ENCODE assay signal across 8 cellular contexts in the genomic region with DNA sequence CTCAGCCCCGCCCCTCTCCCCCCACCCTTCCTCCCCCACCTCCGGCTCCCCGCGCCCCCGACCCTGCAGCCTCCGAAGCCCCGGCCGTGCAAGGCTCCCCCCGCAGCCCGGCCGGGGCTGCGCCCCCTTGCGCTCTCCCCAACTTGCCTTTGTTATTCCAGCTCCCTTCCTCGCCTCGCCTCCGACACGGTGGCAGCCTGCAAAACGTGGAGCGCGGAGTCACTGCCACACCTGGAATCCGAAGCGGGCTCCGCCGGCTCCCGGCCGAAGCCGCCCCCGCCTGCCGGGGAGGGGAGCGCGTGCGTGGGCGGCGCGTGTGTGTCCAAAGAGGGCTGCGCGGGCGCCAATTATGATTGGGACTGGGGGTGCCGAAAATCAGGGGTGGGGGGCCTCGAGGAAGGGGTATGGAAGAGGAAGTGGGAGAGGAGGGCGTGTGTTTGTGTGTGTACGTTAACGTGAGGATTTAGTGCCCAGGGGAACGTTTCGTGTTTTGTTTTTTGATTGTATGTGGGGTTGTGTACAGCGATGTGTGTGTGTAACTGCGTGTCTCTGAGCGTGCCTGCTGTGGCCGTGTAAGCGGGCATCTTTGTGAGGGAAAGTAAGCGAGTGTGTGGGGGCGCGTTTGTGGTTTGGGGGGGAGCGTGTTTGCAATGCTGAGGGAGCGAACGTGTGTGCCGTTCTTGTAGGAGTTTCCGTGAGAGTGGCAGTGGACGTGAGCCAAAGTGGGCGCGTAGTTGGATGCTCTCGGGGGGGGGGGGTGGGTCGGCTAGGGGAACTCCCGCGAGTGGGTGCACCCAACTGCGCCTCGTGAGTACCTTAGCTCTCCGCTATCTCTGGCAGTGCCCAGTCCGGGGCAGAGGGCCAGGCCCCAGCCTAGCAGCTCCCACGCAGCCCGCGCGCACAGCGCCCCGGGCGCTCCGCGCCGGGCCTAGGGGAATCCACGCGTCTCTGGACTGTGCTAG. TPM values are rescaled to one million over a fixed set of nuclear protein-coding genes. Genes with fewer than 3 reads are reported as not detected.
A peak's percentile ranks its signal among the peaks of the same experiment; 100 is the strongest.
DNase-seq lines count a peak whose midpoint lies in the region; ATAC-seq and TF ChIP-seq lines count a peak whose summit lies in the region.

No MANE protein-coding gene starts in this region.

- no peaks in the 10 kb centered on the region for H4K20me1 ChIP-seq in fibroblast of lung (ENCODE audit: control insufficient read depth, extremely low read depth, insufficient read depth, low read length)

- peak overlapping the region; percentile 71 for H2AFZ ChIP-seq in fibroblast of lung (ENCODE audit: low read length)

- H3K4me3 Mint-ChIP-seq in activated T-helper 17 cell treated with anti-CD3 and anti-CD28 coated beads, Interleukin-2, amount 50 U/mL, for 72 hours: peak overlapping the region; percentile 80

- in situ Hi-C loops in Panc1 (cut with HindIII; ENCODE audit: low pct_unique_long_range_greater_than_20kb, low sequenced_read_pairs): no loop called here

- no TSS peak for BruUV-seq in Panc1 (replicated peaks; lab: Mats Ljungman, UMichigan)

- peaks cover 35% of the 10 kb centered on the region for H3K79me2 ChIP-seq in fibroblast of lung (ENCODE audit: control insufficient read depth, insufficient read depth, low read length)

- POLR2A ChIA-PET in Panc1 (lab: Charles Lee): interaction anchor here (0.7 kb wide), 1 partner anchor 43 kb away, joined by 5 read pairs; no protein-coding TSS in a partner anchor

- peaks cover 10% of the 10 kb centered on the region for H3K36me3 Mint-ChIP-seq in activated T-helper 17 cell treated with anti-CD3 and anti-CD28 coated beads, Interleukin-2, amount 50 U/mL, for 72 hours (ENCODE audit: low read depth)

- H3K4me2 ChIP-seq in fibroblast of lung (ENCODE audit: extremely low read depth, insufficient read depth, low read length): peak overlapping the region; percentile 86

- peaks cover 12% of the 10 kb centered on the region for H3K4me1 ChIP-seq in HUES64 (ENCODE audit: insufficient read depth, low read length)
- H3K4me1 ChIP-seq in Panc1 (ENCODE audit: control insufficient read depth, insufficient read depth, low read length): peaks cover 26% of the 10 kb centered on the region
- peaks cover 7% of the 10 kb centered on the region for H3K4me1 ChIP-seq in fibroblast of lung (ENCODE audit: control insufficient read depth, extremely low read depth, insufficient read depth, low read length)

- TF ChIP-seq CTCF in Panc1 (IDR thresholded peaks at IDR 0.05) (no peak; the same call in 1 of the 2 replicates), fibroblast of lung (conservative IDR thresholded peaks at IDR 0.05 in 1 of 2, IDR thresholded peaks at IDR 0.05 in 1 of 2; ENCODE audit: low read depth in 1 of 2, low read length in 2 of 2) (peak; percentile 10 to 31)

- peaks cover 29% of the 10 kb centered on the region for H3K4me1 Mint-ChIP-seq in activated T-helper 17 cell treated with anti-CD3 and anti-CD28 coated beads, Interleukin-2, amount 50 U/mL, for 72 hours

- ATAC-seq in Panc1 (no peak), HG03571 (IDR thresholded peaks at IDR 0.05; ENCODE audit: unreplicated experiment) (no peak)
- ATAC-seq in activated T-helper 17 cell treated with anti-CD3 and anti-CD28 coated beads, Interleukin-2, amount 50 U/mL, for 72 hours (replicated peaks): peak; percentile 32

- H3K27ac Mint-ChIP-seq in activated T-helper 17 cell treated with anti-CD3 and anti-CD28 coated beads, Interleukin-2, amount 50 U/mL, for 72 hours: peak overlapping the region; percentile 74

- H3K4me3 ChIP-seq in HUES64 (ENCODE audit: low read length) (peak overlapping the region; percentile 85), Panc1 (ENCODE audit: low read depth in 2 of 2, low read length in 2 of 2) (peak overlapping the region; percentile 88 to 93), fibroblast of lung (replicated peaks in 1 of 4; ENCODE audit: control extremely low read depth in 1 of 4, insufficient read depth in 1 of 4, low read depth in 3 of 4, low read length in 4 of 4) (peak overlapping the region; percentile 49 to 74 (median 56))

- H3K9me3 Mint-ChIP-seq in activated T-helper 17 cell treated with anti-CD3 and anti-CD28 coated beads, Interleukin-2, amount 50 U/mL, for 72 hours: no peaks in the 10 kb centered on the region

- peaks cover 8% of the 10 kb centered on the region for H3K27me3 ChIP-seq in HUES64 (ENCODE audit: insufficient read depth, low read length)
- no peaks in the 10 kb centered on the region for H3K27me3 ChIP-seq in Panc1 (ENCODE audit: control insufficient read depth, insufficient read depth, low read length)
- H3K27me3 ChIP-seq in fibroblast of lung (ENCODE audit: control insufficient read depth, insufficient read depth, low read length): no peaks in the 10 kb centered on the region

- intact Hi-C loops in Panc1 (cut with micrococcal nuclease; ENCODE audit: unreplicated experiment): loop anchor here (2.0 kb wide), 1 partner anchor 93 kb away; no protein-coding TSS in a partner anchor

- 1% methylated on average over 79 of the region's 81 CpGs for WGBS in HUES64

- no peaks in the 10 kb centered on the region for H3K27me3 Mint-ChIP-seq in activated T-helper 17 cell treated with anti-CD3 and anti-CD28 coated beads, Interleukin-2, amount 50 U/mL, for 72 hours

- DNase-seq in COLO668 (lab: John Stamatoyannopoulos, UW; ENCODE audit: unreplicated experiment) (peak; percentile 81), Panc1 (ENCODE audit: low read depth, low spot score) (no peak), fibroblast of lung (ENCODE audit: low read depth in 2 of 2) (peak; percentile 93 to 94), myocyte (ENCODE audit: low read depth) (peak; percentile 92)
- peak; percentile 89 for DNase-seq in stimulated activated CD8-positive, alpha-beta memory T cell treated with anti-CD3 and anti-CD28 coated beads, Interleukin-4, amount 100 ng/mL, for 48 hours

- H3K9ac ChIP-seq in HUES64 (ENCODE audit: low read depth, low read length): peak overlapping the region; percentile 48; the same call in 1 of the 2 replicates
- H3K9ac ChIP-seq in fibroblast of lung (ENCODE audit: insufficient read depth, low read length): peak overlapping the region; percentile 51

- CTCF ChIA-PET in Panc1 (lab: Charles Lee): interaction anchor here (0.5 to 0.8 kb wide), 5 partner anchors 33 to 462 kb away, joined by 3 to 7 read pairs (median 4); no protein-coding TSS in a partner anchor

- H3K36me3 ChIP-seq in HUES64 (ENCODE audit: insufficient read depth, low read length): no peaks in the 10 kb centered on the region
- no peaks in the 10 kb centered on the region for H3K36me3 ChIP-seq in Panc1 (ENCODE audit: control insufficient read depth, insufficient read depth, low read length)
- H3K36me3 ChIP-seq in fibroblast of lung (ENCODE audit: control insufficient read depth, insufficient read depth, low read length): no peaks in the 10 kb centered on the region

- no peak overlapping the region; the same call in 1 of the 2 replicates for H3K27ac ChIP-seq in HUES64 (ENCODE audit: low read depth, low read length)
- H3K27ac ChIP-seq in Panc1 (ENCODE audit: low read length): peak overlapping the region; percentile 60
- H3K27ac ChIP-seq in fibroblast of lung (ENCODE audit: insufficient read depth, low read length): peak overlapping the region; percentile 85

- H3K9me3 ChIP-seq in HUES64 (ENCODE audit: insufficient read depth, low read depth, low read length) (no peaks in the 10 kb centered on the region), Panc1 (ENCODE audit: control insufficient read depth, insufficient read depth, low read depth, low read length) (no peaks in the 10 kb centered on the region), fibroblast of lung (ENCODE audit: control insufficient read depth, insufficient read depth, low read depth, low read length) (no peaks in the 10 kb centered on the region)

RNA-seq across cellular contexts. Expression of a gene that starts 1.2 kb away (rescaled TPM):
- 26.8 TPM for polyA plus RNA-seq in HUES64 (2013, experiment 1 of 2)
- polyA plus RNA-seq in HUES64 (2013, experiment 2 of 2): 29.7 TPM
- total RNA-seq in Panc1 (2021; ENCODE audit: unreplicated experiment) (34.2 TPM), fibroblast of lung (20.0 and 30.6 TPM in 2 replicates), myocyte (7.1 and 10.0 TPM in 2 replicates)
- 29.1 TPM for polyA plus RNA-seq in Panc1 (2012; ENCODE audit: insufficient read length)
- total RNA-seq in activated T-helper 17 cell treated with anti-CD3 and anti-CD28 coated beads, Interleukin-2, amount 50 U/mL, for 72 hours: 10 to 100 TPM; 32.9 to 82.6 TPM
- polyA plus RNA-seq in fibroblast of lung: 6.3 and 18.1 TPM in 2 replicates
- 23.2 and 46.8 TPM in 2 replicates for polyA plus RNA-seq in fibroblast of lung (2012)
- polyA minus RNA-seq in fibroblast of lung (ENCODE audit: low replicate concordance): 130 and 178 TPM in 2 replicates
- 23.2 TPM for polyA plus RNA-seq in myocyte (2012)
